9 cellular contexts compared by ENCODE assay signal in the genomic region with DNA sequence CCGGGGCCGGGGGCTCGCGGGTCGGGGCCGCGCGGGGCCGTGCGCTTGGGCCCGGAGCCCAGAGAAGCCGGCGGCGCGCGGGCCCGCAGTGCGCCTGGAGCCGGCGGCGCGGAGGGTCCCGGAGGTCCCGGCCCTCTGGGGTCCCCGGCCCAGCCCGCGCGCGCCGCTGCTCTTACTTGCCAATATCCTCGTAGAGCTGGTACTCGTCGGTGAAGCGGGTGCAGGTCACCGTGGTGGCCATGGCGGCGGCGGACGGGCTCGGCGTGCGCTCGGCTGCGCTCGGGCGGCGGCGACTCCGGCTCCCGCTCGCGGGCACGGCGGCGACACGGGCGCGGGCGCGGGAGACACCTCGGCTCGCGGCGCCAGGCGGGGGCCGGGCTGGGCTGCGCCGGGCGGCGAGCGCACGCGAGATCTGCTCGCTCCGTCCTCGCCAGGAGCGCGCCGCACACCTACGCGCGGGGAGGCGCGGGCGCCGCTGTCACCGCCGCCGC. TPM values are rescaled to one million over a fixed set of nuclear protein-coding genes. Genes with fewer than 3 reads are reported as not detected.
DNase-seq lines count a peak whose midpoint lies in the region; TF ChIP-seq lines count a peak whose summit lies in the region.
"Had no signal": no experiment of that assay in that cellular context is flagged by ENCODE, and none has a peak within 500 bp of the region (broad histone marks: within the 10 kb centered on the region; RNA-seq: fewer than 3 reads in every experiment).

A gene (minus strand): TSS at position 414 of the 491 bp plus-strand sequence. CDS start 173 bp downstream, at position 241.

- no peak within 1 kb of the TSS for H3K23ac ChIP-seq in neuronal stem cell (ENCODE audit: low read depth, low read length, poor library complexity)

- H3K4me3 Mint-ChIP-seq in endodermal cell, result peak within 1 kb of the TSS; percentile 74

- H3K27ac Mint-ChIP-seq in endodermal cell, result no peak within 1 kb of the TSS

- no peak within 1 kb of the TSS for H2BK15ac ChIP-seq in neuronal stem cell (ENCODE audit: low read length)

- no peaks in the 10 kb centered on the region for H3K4me1 ChIP-seq in endodermal cell (ENCODE audit: control insufficient read depth, insufficient read depth, low read length)
- no peaks in the 10 kb centered on the region for H3K4me1 ChIP-seq in neuronal stem cell (ENCODE audit: control insufficient read depth in 2 of 2, insufficient read depth in 1 of 2, low read depth in 1 of 2, low read length in 2 of 2)

- peaks cover 75% of the 10 kb centered on the region for H3K27me3 ChIP-seq in endodermal cell (ENCODE audit: control insufficient read depth, insufficient read depth, low read length, poor library complexity, severe bottlenecking)
- H3K27me3 ChIP-seq in neuronal stem cell (ENCODE audit: control insufficient read depth in 3 of 3, insufficient read depth in 3 of 3, low read depth in 1 of 3, low read length in 3 of 3), result peaks cover 9 to 77% (median 52%) of the 10 kb centered on the region in 3 experiments

- H3K9me3 Mint-ChIP-seq in endodermal cell, result no peaks in the 10 kb centered on the region

- peak within 1 kb of the TSS; percentile 80 for H3K18ac ChIP-seq in neuronal stem cell (ENCODE audit: low read length)

- H3K27me3 Mint-ChIP-seq in endodermal cell (ENCODE audit: insufficient read depth), result peaks cover 73% of the 10 kb centered on the region

- H3K9me3 ChIP-seq in endodermal cell (ENCODE audit: control insufficient read depth, low read length) (no peaks in the 10 kb centered on the region), neuronal stem cell (replicated peaks in 1 of 2; ENCODE audit: control insufficient read depth in 2 of 2, insufficient read depth in 1 of 2, low read depth in 1 of 2, low read length in 2 of 2) (peaks cover 0 to 2% of the 10 kb centered on the region in 2 donors)

- no peak within 1 kb of the TSS for H2BK5ac ChIP-seq in neuronal stem cell (ENCODE audit: low read length)

- peak within 1 kb of the TSS; percentile 97 for H3K4me2 ChIP-seq in neuronal stem cell (ENCODE audit: insufficient read depth, low read length, poor library complexity, severe bottlenecking)

- H3K9ac ChIP-seq in endodermal cell (ENCODE audit: extremely low read depth, low read length, poor library complexity, severe bottlenecking), result no peak within 1 kb of the TSS
- H3K9ac ChIP-seq in neuronal stem cell (ENCODE audit: low read depth, low read length, poor library complexity), result peak within 1 kb of the TSS; percentile 81

- H4K8ac ChIP-seq in neuronal stem cell (ENCODE audit: low read depth, low read length), result no peak within 1 kb of the TSS

- no peak within 1 kb of the TSS for H3K4ac ChIP-seq in neuronal stem cell (ENCODE audit: low read length)

- H2BK12ac ChIP-seq in neuronal stem cell (ENCODE audit: low read length), result no peak within 1 kb of the TSS

- 1 to 2% methylated on average over 23 to 89 of the region's 89 CpGs for WGBS in endodermal cell (ENCODE audit: insufficient coverage in 1 of 2, insufficient read length in 1 of 2), 2 experiments
- no CpG with 5 or more reads among the region's 89 CpGs for WGBS in neuronal stem cell (ENCODE audit: extremely low coverage in 2 of 2, insufficient read length in 2 of 2, insufficient replicate concordance in 1 of 2), 2 donors

- TF ChIP-seq CTCF in endodermal cell (conservative IDR thresholded peaks at IDR 0.05), result no peak

- peak within 1 kb of the TSS; percentile 43 for H2AK5ac ChIP-seq in neuronal stem cell (ENCODE audit: low read depth, low read length)

- H3K4me1 Mint-ChIP-seq in endodermal cell, result peaks cover 7% of the 10 kb centered on the region

- H3K36me3 Mint-ChIP-seq in endodermal cell (ENCODE audit: low read depth), result no peaks in the 10 kb centered on the region

- peak within 1 kb of the TSS; percentile 89 for H3K14ac ChIP-seq in neuronal stem cell (ENCODE audit: low read length)

- no peak within 1 kb of the TSS for H4K91ac ChIP-seq in neuronal stem cell (ENCODE audit: low read depth, low read length, poor library complexity)

- H3K36me3 ChIP-seq in endodermal cell (ENCODE audit: control insufficient read depth, insufficient read depth, low read length) (no peaks in the 10 kb centered on the region), neuronal stem cell (replicated peaks in 1 of 2; ENCODE audit: control insufficient read depth in 2 of 2, insufficient read depth in 2 of 2, low read length in 2 of 2) (no peaks in the 10 kb centered on the region)

- H3K4me3 ChIP-seq in endodermal cell (ENCODE audit: low read length), result no peak within 1 kb of the TSS
- H3K4me3 ChIP-seq in neuronal stem cell (ENCODE audit: low read length in 2 of 2), result peak within 1 kb of the TSS; percentile 42 to 84

- H3K27ac ChIP-seq in endodermal cell (ENCODE audit: low read depth, low read length) (no peak within 1 kb of the TSS), neuronal stem cell (replicated peaks; ENCODE audit: low read length) (no peak within 1 kb of the TSS)

- H2BK120ac ChIP-seq in neuronal stem cell (ENCODE audit: low read depth, low read length), result no peak within 1 kb of the TSS

- DNase-seq in D341Med (ENCODE audit: low spot score) (peak; percentile 89), NCI-H2171 (lab: John Stamatoyannopoulos, UW) (peak; percentile 18), endodermal cell (peak; percentile 68), neuronal stem cell (ENCODE audit: low spot score) (no peak), globus pallidus (ENCODE audit: low spot score) (no peak), epidermal melanocyte (ENCODE audit: insufficient read length, low spot score) (no peak), NCI-H187 (lab: John Stamatoyannopoulos, UW) (no peak), putamen (ENCODE audit: low spot score) (no peak)
- DNase-seq: T-helper 9 cell had no signal

- peak within 1 kb of the TSS; percentile 83 for H2AFZ ChIP-seq in neuronal stem cell (ENCODE audit: low read length)

- H3K79me1 ChIP-seq in neuronal stem cell (ENCODE audit: low read depth, low read length), result peaks cover 2% of the 10 kb centered on the region

RNA-seq across cellular contexts. Expression of the gene that starts here (rescaled TPM):
- total RNA-seq in endodermal cell, result under 1 TPM in 1 of 2 donors, not detected in 1; 0.26 TPM
- 0.32 TPM for polyA plus RNA-seq in endodermal cell (2013, experiment 1 of 2)
- 1.6 TPM for polyA plus RNA-seq in endodermal cell (2013, experiment 2 of 2)
- polyA plus RNA-seq in neuronal stem cell (2013, experiment 1 of 2), result 0.79 TPM
- polyA plus RNA-seq in neuronal stem cell (2013, experiment 2 of 2), result 0.65 TPM

Comparison
In these comparisons a context has a peak if more than half of its experiments do, and no peak if none do; other contexts are left out.
1. DNase-seq: peak in D341Med (single experiment), NCI-H2171 (single experiment) and endodermal cell (single experiment); none in neuronal stem cell (single experiment), globus pallidus (single experiment), epidermal melanocyte (single experiment), NCI-H187 (0 of 2) and putamen (single experiment).